ENCODE assay signal across 1 cellular context in genomic region chr22:37310075-37310606, GRCh38.
TF ChIP-seq lines count a peak whose summit lies in the region.

No MANE protein-coding gene starts in this region.

TF ChIP-seq in H1, 55 proteins besides CTCF, POLR2A, EP300 and RAD21 (continued from another document):
- TF ChIP-seq CHD7 (IDR thresholded peaks at IDR 0.05; ENCODE audit: insufficient replicate concordance, low read length) (no peak), CTBP2 (IDR thresholded peaks at IDR 0.05; ENCODE audit: borderline replicate concordance, insufficient read depth, insufficient read length, low read length) (no peak), CHD2 (IDR thresholded peaks at IDR 0.05; ENCODE audit: low read length) (no peak), GABPA (IDR thresholded peaks at IDR 0.05; ENCODE audit: borderline replicate concordance, insufficient read depth, low read length) (no peak), KDM5A (IDR thresholded peaks at IDR 0.05; ENCODE audit: low read length) (no peak), ATF2 (IDR thresholded peaks at IDR 0.05; ENCODE audit: low read length) (no peak), RXRA (IDR thresholded peaks at IDR 0.05; ENCODE audit: insufficient read depth, low read depth, low read length) (no peak), POLR2AphosphoS5 (IDR thresholded peaks at IDR 0.05; ENCODE audit: low read depth, low read length) (no peak), TEAD4 (IDR thresholded peaks at IDR 0.05; ENCODE audit: low read depth, low read length) (no peak), BACH1 (IDR thresholded peaks at IDR 0.05; ENCODE audit: low read length) (no peak), RNF2 (IDR thresholded peaks at IDR 0.05; ENCODE audit: borderline replicate concordance, low read depth, low read length, missing control alignments, poor library complexity, severe bottlenecking) (no peak), KDM1A (IDR thresholded peaks at IDR 0.05; ENCODE audit: borderline replicate concordance, low read length) (no peak), USF2 (IDR thresholded peaks at IDR 0.05; ENCODE audit: low read length) (no peak), KDM4A (IDR thresholded peaks at IDR 0.05; ENCODE audit: low read depth, low read length, severe bottlenecking) (no peak), ZNF274 (IDR thresholded peaks at IDR 0.05; ENCODE audit: borderline replicate concordance, extremely low read depth, low read length) (no peak), SP2 (IDR thresholded peaks at IDR 0.05; ENCODE audit: low read length) (no peak)
- TF ChIP-seq, protein P1, sequence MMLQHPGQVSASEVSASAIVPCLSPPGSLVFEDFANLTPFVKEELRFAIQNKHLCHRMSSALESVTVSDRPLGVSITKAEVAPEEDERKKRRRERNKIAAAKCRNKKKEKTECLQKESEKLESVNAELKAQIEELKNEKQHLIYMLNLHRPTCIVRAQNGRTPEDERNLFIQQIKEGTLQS (IDR thresholded peaks at IDR 0.05; ENCODE audit: insufficient read depth, low read depth, low read length): no peak
